In genomic region chr3:176741648-176742047, GRCh38 we compare ENCODE assay signal across 21 cellular contexts.
"Had no signal": no experiment of that assay in that cellular context is flagged by ENCODE, and none has a peak within 500 bp of the region (broad histone marks: within the 10 kb centered on the region; RNA-seq: fewer than 3 reads in every experiment).

No MANE protein-coding gene starts in this region.

- H3K4me1 Mint-ChIP-seq: nephron had no signal

- H3K27ac Mint-ChIP-seq: activated naive CD8-positive, alpha-beta T cell; activated T-cell treated with anti-CD3 and anti-CD28 coated beads, Interleukin-2, amount 50 U/mL, for 72 hours; effector memory CD8-positive, alpha-beta T cell; nephron; stimulated activated naive CD8-positive, alpha-beta T cell treated with anti-CD3 and anti-CD28 coated beads, Interleukin-15, Interleukin-2, amounts not matched to agents 100 ng/mL and 50 ng/mL, for 24 hours had no signal

- H3K4me3 ChIP-seq: cardiac muscle cell, lower lobe of right lung, right lobe of liver, suprapubic skin, transverse colon, vagina had no signal

- H3K4me1 ChIP-seq: lower lobe of right lung, parathyroid adenoma, right lobe of liver, suprapubic skin, vagina had no signal

- DNase-seq: activated CD4-positive, alpha-beta T cell treated with anti-CD3 and anti-CD28 coated beads, Interleukin-2, amount 50 U/mL, for 4 hours; activated gamma-delta T cell; activated T-cell treated with anti-CD3 and anti-CD28 coated beads, Interleukin-2, amount 50 U/mL, for 72 hours; effector memory CD8-positive, alpha-beta T cell; foreskin fibroblast; glutamatergic neuron; hypothalamus; left colon; lower lobe of right lung; right lobe of liver; small intestine; stimulated activated CD4-positive, alpha-beta T cell treated with anti-CD3 and anti-CD28 coated beads, Interleukin-15, amount 100 ng/mL, for 24 hours; stimulated activated CD4-positive, alpha-beta T cell treated with anti-CD3 and anti-CD28 coated beads, Interleukin-2, amount 100 ng/mL, for 48 hours; transverse colon had no signal

- H3K36me3 ChIP-seq: cardiac muscle cell, lower lobe of right lung, right lobe of liver, suprapubic skin, transverse colon, vagina had no signal

- ATAC-seq: activated T-cell treated with anti-CD3 and anti-CD28 coated beads, Interleukin-2, amount 50 U/mL, for 72 hours; effector memory CD8-positive, alpha-beta T cell; lower lobe of right lung; right lobe of liver had no signal

- H3K27me3 ChIP-seq: cardiac muscle cell, right lobe of liver, suprapubic skin, transverse colon, vagina had no signal

- H3K79me2 ChIP-seq: parathyroid adenoma had no signal

- H3K9me3 Mint-ChIP-seq: effector memory CD8-positive, alpha-beta T cell had no signal

- H3K27ac ChIP-seq: cardiac muscle cell, lower lobe of right lung, parathyroid adenoma, right lobe of liver, suprapubic skin, transverse colon, vagina had no signal

- H3K36me3 Mint-ChIP-seq: activated naive CD8-positive, alpha-beta T cell had no signal

- H3K27me3 Mint-ChIP-seq: activated naive CD8-positive, alpha-beta T cell; effector memory CD8-positive, alpha-beta T cell; stimulated activated naive CD8-positive, alpha-beta T cell treated with anti-CD3 and anti-CD28 coated beads, Interleukin-15, Interleukin-2, amounts not matched to agents 100 ng/mL and 50 ng/mL, for 24 hours had no signal

- H2AFZ ChIP-seq: parathyroid adenoma had no signal

- H3K9me3 ChIP-seq: lower lobe of right lung, right lobe of liver, suprapubic skin, transverse colon, vagina had no signal

- H3K4me3 Mint-ChIP-seq: activated naive CD8-positive, alpha-beta T cell; activated T-cell treated with anti-CD3 and anti-CD28 coated beads, Interleukin-2, amount 50 U/mL, for 72 hours; effector memory CD8-positive, alpha-beta T cell; nephron; stimulated activated naive CD8-positive, alpha-beta T cell treated with anti-CD3 and anti-CD28 coated beads, Interleukin-15, Interleukin-2, amounts not matched to agents 100 ng/mL and 50 ng/mL, for 24 hours had no signal
